In genomic region chr14:100317389-100317788, GRCh38 we compare ENCODE assay signal across 19 cellular contexts. TPM values are rescaled to one million over a fixed set of nuclear protein-coding genes. Genes with fewer than 3 reads are reported as not detected.
DNase-seq lines count a peak whose midpoint lies in the region; ATAC-seq and TF ChIP-seq lines count a peak whose summit lies in the region.
"Had no signal": no experiment of that assay in that cellular context is flagged by ENCODE, and none has a peak within 500 bp of the region (broad histone marks: within the 10 kb centered on the region; RNA-seq: fewer than 3 reads in every experiment).

No MANE protein-coding gene starts in this region.

- H3K27ac ChIP-seq in OCI-LY7 (ENCODE audit: low read depth, low read length, poor library complexity, severe bottlenecking) (no peak overlapping the region), spleen (peak overlapping the region in 6 of 8 donors; percentile 63 to 82 (median 71)), esophagus squamous epithelium (peak overlapping the region in 2 of 4 donors; percentile 24 to 51), left lung (no peak overlapping the region)
- H3K27ac ChIP-seq: colonic mucosa, VCaP had no signal

- peak overlapping the region; percentile 47; the same call in 1 of the 2 replicates for H3K4me2 ChIP-seq in OCI-LY7 (ENCODE audit: low read length)

- intact Hi-C loops in OCI-LY7 (cut with micrococcal nuclease; ENCODE audit: unreplicated experiment) = no loop called here
- intact Hi-C loops in spleen (cut with DNase I; ENCODE audit: low total_unique reads) = no loop called here
- intact Hi-C loops in esophagus squamous epithelium (cut with DNase I) = no loop called here
- intact Hi-C loops in left lung (cut with DNase I) = no loop called here

- H3K27me3 ChIP-seq in spleen (replicated peaks in 1 of 7) (no peaks in the 10 kb centered on the region), esophagus squamous epithelium (no peaks in the 10 kb centered on the region), left lung (no peaks in the 10 kb centered on the region)
- H3K27me3 ChIP-seq: colonic mucosa had no signal

- TF ChIP-seq CTCF in OCI-LY7 (conservative IDR thresholded peaks at IDR 0.05; ENCODE audit: low read length) (no peak), spleen (IDR thresholded peaks at IDR 0.05 in 8 of 11, conservative IDR thresholded peaks at IDR 0.05 in 3 of 11) (no peak), esophagus squamous epithelium (IDR thresholded peaks at IDR 0.05) (no peak), left lung (IDR thresholded peaks at IDR 0.05) (no peak)

- no peak for ATAC-seq in activated T-cell treated with anti-CD3 and anti-CD28 coated beads, Interleukin-2, amount 50 U/mL, for 4 hours
- ATAC-seq in left lung = no peak

- H3K36me3 Mint-ChIP-seq in activated T-cell treated with anti-CD3 and anti-CD28 coated beads, Interleukin-2, amount 50 U/mL, for 4 hours (ENCODE audit: insufficient read depth) = no peaks in the 10 kb centered on the region
- H3K36me3 Mint-ChIP-seq in activated T-cell treated with anti-CD3 and anti-CD28 coated beads, Interleukin-2, amount 50 U/mL, for 24 hours (ENCODE audit: low read depth) = no peaks in the 10 kb centered on the region
- H3K36me3 Mint-ChIP-seq in immature natural killer cell = no peaks in the 10 kb centered on the region
- H3K36me3 Mint-ChIP-seq: activated CD4-positive, alpha-beta memory T cell treated with anti-CD3 and anti-CD28 coated beads for 36 hours had no signal

- H2AFZ ChIP-seq in OCI-LY7 (ENCODE audit: low read length) = peak overlapping the region; percentile 81; the same call in 1 of the 2 replicates

- H3K4me1 ChIP-seq in OCI-LY7 (ENCODE audit: insufficient read depth, low read length, poor library complexity, severe bottlenecking) (peaks cover 12% of the 10 kb centered on the region), spleen (peaks cover 6 to 43% (median 27%) of the 10 kb centered on the region in 6 donors), esophagus squamous epithelium (peaks cover 15 to 78% (median 19%) of the 10 kb centered on the region in 3 donors), left lung (peaks cover 12 to 27% of the 10 kb centered on the region in 2 donors)

- DNase-seq in activated T-cell treated with anti-CD3 and anti-CD28 coated beads, Interleukin-2, amount 50 U/mL, for 4 hours = no peak
- DNase-seq in activated T-cell treated with anti-CD3 and anti-CD28 coated beads, Interleukin-2, amount 50 U/mL, for 24 hours = no peak
- DNase-seq in OCI-LY7 (ENCODE audit: low spot score) (no peak), immature natural killer cell (no peak), spleen (no peak), esophagus squamous epithelium (lab: John Stamatoyannopoulos, UW) (no peak), left lung (no peak)
- DNase-seq in activated CD8-positive, alpha-beta memory T cell treated with anti-CD3 and anti-CD28 coated beads for 24 hours = no peak
- DNase-seq: DMS79, HCEC 1CT, NCI-H345, SW 1271 had no signal

- H3K27me3 Mint-ChIP-seq in activated T-cell treated with anti-CD3 and anti-CD28 coated beads, Interleukin-2, amount 50 U/mL, for 4 hours (ENCODE audit: low read depth) = no peaks in the 10 kb centered on the region
- H3K27me3 Mint-ChIP-seq in activated T-cell treated with anti-CD3 and anti-CD28 coated beads, Interleukin-2, amount 50 U/mL, for 24 hours = no peaks in the 10 kb centered on the region
- peaks cover 0 to 3% (median 3%) of the 10 kb centered on the region in 3 donors for H3K27me3 Mint-ChIP-seq in immature natural killer cell (ENCODE audit: low read depth in 3 of 3)
- H3K27me3 Mint-ChIP-seq: activated CD4-positive, alpha-beta memory T cell treated with anti-CD3 and anti-CD28 coated beads for 36 hours; CD4-positive, alpha-beta T cell had no signal

- no peaks in the 10 kb centered on the region for H3K9me3 Mint-ChIP-seq in activated T-cell treated with anti-CD3 and anti-CD28 coated beads, Interleukin-2, amount 50 U/mL, for 4 hours
- no peaks in the 10 kb centered on the region for H3K9me3 Mint-ChIP-seq in activated T-cell treated with anti-CD3 and anti-CD28 coated beads, Interleukin-2, amount 50 U/mL, for 24 hours
- no peaks in the 10 kb centered on the region for H3K9me3 Mint-ChIP-seq in immature natural killer cell
- H3K9me3 Mint-ChIP-seq: activated CD4-positive, alpha-beta memory T cell treated with anti-CD3 and anti-CD28 coated beads for 36 hours; CD4-positive, alpha-beta T cell had no signal

- POLR2A ChIA-PET in OCI-LY7 (lab: Charles Lee) = no interaction called here

- H3K4me3 ChIP-seq in OCI-LY7 (ENCODE audit: low read depth, low read length, poor library complexity, severe bottlenecking) (no peak overlapping the region), spleen (peak overlapping the region in 1 of 8 donors; percentile 74), esophagus squamous epithelium (no peak overlapping the region), left lung (no peak overlapping the region)

- H3K36me3 ChIP-seq in OCI-LY7 (ENCODE audit: insufficient read depth, low read length) = no peaks in the 10 kb centered on the region
- no peaks in the 10 kb centered on the region for H3K36me3 ChIP-seq in spleen
- no peaks in the 10 kb centered on the region for H3K36me3 ChIP-seq in esophagus squamous epithelium
- no peaks in the 10 kb centered on the region for H3K36me3 ChIP-seq in left lung
- H3K36me3 ChIP-seq: colonic mucosa, gastroesophageal sphincter had no signal

- H3K4me1 Mint-ChIP-seq in activated T-cell treated with anti-CD3 and anti-CD28 coated beads, Interleukin-2, amount 50 U/mL, for 4 hours (ENCODE audit: low read depth) = peaks cover 3% of the 10 kb centered on the region
- peaks cover 14% of the 10 kb centered on the region for H3K4me1 Mint-ChIP-seq in activated T-cell treated with anti-CD3 and anti-CD28 coated beads, Interleukin-2, amount 50 U/mL, for 24 hours (ENCODE audit: low read depth)
- peaks cover 12 to 13% of the 10 kb centered on the region in 2 donors for H3K4me1 Mint-ChIP-seq in immature natural killer cell

- H3K9me3 ChIP-seq in OCI-LY7 (ENCODE audit: low read length) (no peaks in the 10 kb centered on the region), spleen (no peaks in the 10 kb centered on the region), esophagus squamous epithelium (no peaks in the 10 kb centered on the region), left lung (no peaks in the 10 kb centered on the region)
- H3K9me3 ChIP-seq: colonic mucosa, gastroesophageal sphincter had no signal

- no peak for TF ChIP-seq POLR2A in spleen (IDR thresholded peaks at IDR 0.05)
- no peak for TF ChIP-seq POLR2A in esophagus squamous epithelium (IDR thresholded peaks at IDR 0.05)

- no TSS peak for BruUV-seq in OCI-LY7 (replicated peaks; lab: Mats Ljungman, UMichigan)

- H3K9me2 ChIP-seq in OCI-LY7 (ENCODE audit: insufficient read depth, low read length) = no peaks in the 10 kb centered on the region

- no peaks in the 10 kb centered on the region for H3K79me2 ChIP-seq in OCI-LY7 (ENCODE audit: insufficient read depth, low read depth, low read length)

- H4K20me1 ChIP-seq in OCI-LY7 (ENCODE audit: insufficient read depth, low read length) = no peaks in the 10 kb centered on the region

- H3K27ac Mint-ChIP-seq in activated T-cell treated with anti-CD3 and anti-CD28 coated beads, Interleukin-2, amount 50 U/mL, for 24 hours = no peak overlapping the region
- H3K27ac Mint-ChIP-seq in immature natural killer cell = no peak overlapping the region
- H3K27ac Mint-ChIP-seq: activated CD4-positive, alpha-beta memory T cell treated with anti-CD3 and anti-CD28 coated beads for 36 hours; CD4-positive, alpha-beta T cell had no signal

- 51 to 91% (median 90%) methylated on average over 2 to 6 of the region's 6 CpGs for WGBS in spleen, 5 donors
- WGBS in esophagus squamous epithelium, 2 donors = 71 to 87% methylated on average over 2 to 6 of the region's 6 CpGs

- peak overlapping the region; percentile 72 for H3K4me3 Mint-ChIP-seq in activated T-cell treated with anti-CD3 and anti-CD28 coated beads, Interleukin-2, amount 50 U/mL, for 4 hours
- H3K4me3 Mint-ChIP-seq in activated T-cell treated with anti-CD3 and anti-CD28 coated beads, Interleukin-2, amount 50 U/mL, for 24 hours = no peak overlapping the region
- H3K4me3 Mint-ChIP-seq in immature natural killer cell = peak overlapping the region; percentile 74 to 81 (median 76)

- CTCF ChIA-PET in OCI-LY7 (lab: Charles Lee; ENCODE audit: unreplicated experiment) = no interaction called here

RNA-seq across cellular contexts. Expression of gene SLC25A47, which starts 5.8 kb away (rescaled TPM):
- not detected for total RNA-seq in activated T-cell treated with anti-CD3 and anti-CD28 coated beads, Interleukin-2, amount 50 U/mL, for 4 hours
- total RNA-seq in OCI-LY7 (2014; rRNA removed; shearing (Covaris generic)) = 0.44 TPM in 1 of 2 replicates, not detected in the other
- total RNA-seq in OCI-LY7 (2022) (not detected in 2 replicates), spleen (not detected), esophagus squamous epithelium (not detected), left lung (not detected)
- polyA plus RNA-seq in immature natural killer cell (not detected), spleen (under 1 TPM in 2 of 3 donors, not detected in 1; 0.03 to 0.11 TPM)
- total RNA-seq: activated CD4-positive, alpha-beta memory T cell treated with anti-CD3 and anti-CD28 coated beads for 36 hours; astrocyte; CD4-positive, alpha-beta T cell; colonic mucosa; posterior vena cava had no signal

RNA-seq across cellular contexts. Expression of gene SLC25A29, which starts 11.1 kb away (rescaled TPM):
- total RNA-seq in activated T-cell treated with anti-CD3 and anti-CD28 coated beads, Interleukin-2, amount 50 U/mL, for 4 hours = 10 to 100 TPM in 1 of 3 donors, 1 to 10 TPM in 2; 6.2 to 10.8 (median 6.6) TPM
- 34.8 and 37.4 TPM in 2 replicates for total RNA-seq in OCI-LY7 (2014; rRNA removed; shearing (Covaris generic))
- total RNA-seq in OCI-LY7 (2022) (14.6 and 18.1 TPM in 2 replicates), spleen (10 to 100 TPM; 19.6 to 42.7 (median 33.9) TPM), esophagus squamous epithelium (10 to 100 TPM; 23.3 to 64.3 (median 55.6) TPM), left lung (10 to 100 TPM; 56.0 to 80.1 TPM)
- polyA plus RNA-seq in immature natural killer cell (1 to 10 TPM; 4.2 to 5.6 (median 4.6) TPM), spleen (10 to 100 TPM; 26.2 to 52.9 (median 30.2) TPM)

RNA-seq across cellular contexts. Expression of gene WDR25, which starts 58.9 kb away (rescaled TPM):
- 10 to 100 TPM in 2 of 3 donors, 1 to 10 TPM in 1; 9.2 to 11.7 (median 10.1) TPM for total RNA-seq in activated T-cell treated with anti-CD3 and anti-CD28 coated beads, Interleukin-2, amount 50 U/mL, for 4 hours
- 6.5 and 8.5 TPM in 2 replicates for total RNA-seq in OCI-LY7 (2014; rRNA removed; shearing (Covaris generic))
- total RNA-seq in OCI-LY7 (2022) = 8.2 and 8.9 TPM in 2 replicates
- polyA plus RNA-seq in immature natural killer cell = 10 to 100 TPM in 2 of 3 donors, 1 to 10 TPM in 1; 8.1 to 13.8 (median 12.1) TPM
- total RNA-seq in spleen = 10 to 100 TPM in 2 of 7 donors, 1 to 10 TPM in 5; 4.4 to 20.9 (median 9.9) TPM
- polyA plus RNA-seq in spleen = 1 to 10 TPM; 4.8 to 6.9 (median 4.8) TPM
- 1 to 10 TPM; 2.4 to 6.1 (median 4.7) TPM for total RNA-seq in esophagus squamous epithelium
- 10 to 100 TPM in 1 of 2 donors, 1 to 10 TPM in 1; 8.4 to 12.1 TPM for total RNA-seq in left lung

Comparison
In these comparisons a context has a peak if more than half of its experiments do, and no peak if none do; other contexts are left out.
1. H3K27ac ChIP-seq: peak in spleen (6 of 8); none in OCI-LY7 (single experiment) and left lung (0 of 2).